1 cellular context compared by ENCODE assay signal in genomic region chr1:20361401-20361800, GRCh38.
TF ChIP-seq lines count a peak whose summit lies in the region.

No MANE protein-coding gene starts in this region.

TF ChIP-seq in H1, 55 proteins besides CTCF, POLR2A, EP300 and RAD21 (continued from another document):
- TF ChIP-seq, protein P1, sequence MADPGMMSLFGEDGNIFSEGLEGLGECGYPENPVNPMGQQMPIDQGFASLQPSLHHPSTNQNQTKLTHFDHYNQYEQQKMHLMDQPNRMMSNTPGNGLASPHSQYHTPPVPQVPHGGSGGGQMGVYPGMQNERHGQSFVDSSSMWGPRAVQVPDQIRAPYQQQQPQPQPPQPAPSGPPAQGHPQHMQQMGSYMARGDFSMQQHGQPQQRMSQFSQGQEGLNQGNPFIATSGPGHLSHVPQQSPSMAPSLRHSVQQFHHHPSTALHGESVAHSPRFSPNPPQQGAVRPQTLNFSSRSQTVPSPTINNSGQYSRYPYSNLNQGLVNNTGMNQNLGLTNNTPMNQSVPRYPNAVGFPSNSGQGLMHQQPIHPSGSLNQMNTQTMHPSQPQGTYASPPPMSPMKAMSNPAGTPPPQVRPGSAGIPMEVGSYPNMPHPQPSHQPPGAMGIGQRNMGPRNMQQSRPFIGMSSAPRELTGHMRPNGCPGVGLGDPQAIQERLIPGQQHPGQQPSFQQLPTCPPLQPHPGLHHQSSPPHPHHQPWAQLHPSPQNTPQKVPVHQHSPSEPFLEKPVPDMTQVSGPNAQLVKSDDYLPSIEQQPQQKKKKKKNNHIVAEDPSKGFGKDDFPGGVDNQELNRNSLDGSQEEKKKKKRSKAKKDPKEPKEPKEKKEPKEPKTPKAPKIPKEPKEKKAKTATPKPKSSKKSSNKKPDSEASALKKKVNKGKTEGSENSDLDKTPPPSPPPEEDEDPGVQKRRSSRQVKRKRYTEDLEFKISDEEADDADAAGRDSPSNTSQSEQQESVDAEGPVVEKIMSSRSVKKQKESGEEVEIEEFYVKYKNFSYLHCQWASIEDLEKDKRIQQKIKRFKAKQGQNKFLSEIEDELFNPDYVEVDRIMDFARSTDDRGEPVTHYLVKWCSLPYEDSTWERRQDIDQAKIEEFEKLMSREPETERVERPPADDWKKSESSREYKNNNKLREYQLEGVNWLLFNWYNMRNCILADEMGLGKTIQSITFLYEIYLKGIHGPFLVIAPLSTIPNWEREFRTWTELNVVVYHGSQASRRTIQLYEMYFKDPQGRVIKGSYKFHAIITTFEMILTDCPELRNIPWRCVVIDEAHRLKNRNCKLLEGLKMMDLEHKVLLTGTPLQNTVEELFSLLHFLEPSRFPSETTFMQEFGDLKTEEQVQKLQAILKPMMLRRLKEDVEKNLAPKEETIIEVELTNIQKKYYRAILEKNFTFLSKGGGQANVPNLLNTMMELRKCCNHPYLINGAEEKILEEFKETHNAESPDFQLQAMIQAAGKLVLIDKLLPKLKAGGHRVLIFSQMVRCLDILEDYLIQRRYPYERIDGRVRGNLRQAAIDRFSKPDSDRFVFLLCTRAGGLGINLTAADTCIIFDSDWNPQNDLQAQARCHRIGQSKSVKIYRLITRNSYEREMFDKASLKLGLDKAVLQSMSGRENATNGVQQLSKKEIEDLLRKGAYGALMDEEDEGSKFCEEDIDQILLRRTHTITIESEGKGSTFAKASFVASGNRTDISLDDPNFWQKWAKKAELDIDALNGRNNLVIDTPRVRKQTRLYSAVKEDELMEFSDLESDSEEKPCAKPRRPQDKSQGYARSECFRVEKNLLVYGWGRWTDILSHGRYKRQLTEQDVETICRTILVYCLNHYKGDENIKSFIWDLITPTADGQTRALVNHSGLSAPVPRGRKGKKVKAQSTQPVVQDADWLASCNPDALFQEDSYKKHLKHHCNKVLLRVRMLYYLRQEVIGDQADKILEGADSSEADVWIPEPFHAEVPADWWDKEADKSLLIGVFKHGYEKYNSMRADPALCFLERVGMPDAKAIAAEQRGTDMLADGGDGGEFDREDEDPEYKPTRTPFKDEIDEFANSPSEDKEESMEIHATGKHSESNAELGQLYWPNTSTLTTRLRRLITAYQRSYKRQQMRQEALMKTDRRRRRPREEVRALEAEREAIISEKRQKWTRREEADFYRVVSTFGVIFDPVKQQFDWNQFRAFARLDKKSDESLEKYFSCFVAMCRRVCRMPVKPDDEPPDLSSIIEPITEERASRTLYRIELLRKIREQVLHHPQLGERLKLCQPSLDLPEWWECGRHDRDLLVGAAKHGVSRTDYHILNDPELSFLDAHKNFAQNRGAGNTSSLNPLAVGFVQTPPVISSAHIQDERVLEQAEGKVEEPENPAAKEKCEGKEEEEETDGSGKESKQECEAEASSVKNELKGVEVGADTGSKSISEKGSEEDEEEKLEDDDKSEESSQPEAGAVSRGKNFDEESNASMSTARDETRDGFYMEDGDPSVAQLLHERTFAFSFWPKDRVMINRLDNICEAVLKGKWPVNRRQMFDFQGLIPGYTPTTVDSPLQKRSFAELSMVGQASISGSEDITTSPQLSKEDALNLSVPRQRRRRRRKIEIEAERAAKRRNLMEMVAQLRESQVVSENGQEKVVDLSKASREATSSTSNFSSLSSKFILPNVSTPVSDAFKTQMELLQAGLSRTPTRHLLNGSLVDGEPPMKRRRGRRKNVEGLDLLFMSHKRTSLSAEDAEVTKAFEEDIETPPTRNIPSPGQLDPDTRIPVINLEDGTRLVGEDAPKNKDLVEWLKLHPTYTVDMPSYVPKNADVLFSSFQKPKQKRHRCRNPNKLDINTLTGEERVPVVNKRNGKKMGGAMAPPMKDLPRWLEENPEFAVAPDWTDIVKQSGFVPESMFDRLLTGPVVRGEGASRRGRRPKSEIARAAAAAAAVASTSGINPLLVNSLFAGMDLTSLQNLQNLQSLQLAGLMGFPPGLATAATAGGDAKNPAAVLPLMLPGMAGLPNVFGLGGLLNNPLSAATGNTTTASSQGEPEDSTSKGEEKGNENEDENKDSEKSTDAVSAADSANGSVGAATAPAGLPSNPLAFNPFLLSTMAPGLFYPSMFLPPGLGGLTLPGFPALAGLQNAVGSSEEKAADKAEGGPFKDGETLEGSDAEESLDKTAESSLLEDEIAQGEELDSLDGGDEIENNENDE (IDR thresholded peaks at IDR 0.05; ENCODE audit: insufficient replicate concordance, low read length): no peak
- TF ChIP-seq TAF7 (optimal IDR thresholded peaks at IDR 0.05; ENCODE audit: borderline replicate concordance, low read depth, low read length) (no peak), SIRT6 (IDR thresholded peaks at IDR 0.05; ENCODE audit: low read length) (no peak), CBX5 (IDR thresholded peaks at IDR 0.05; ENCODE audit: low read depth, low read length) (no peak), RFX5 (IDR thresholded peaks at IDR 0.05; ENCODE audit: borderline replicate concordance, low read depth, low read length) (no peak), NRF1 (IDR thresholded peaks at IDR 0.05; ENCODE audit: low read depth, low read length) (no peak), BCL11A (IDR thresholded peaks at IDR 0.05; ENCODE audit: low read depth in 2 of 2, low read length in 2 of 2) (no peak), KDM4A (IDR thresholded peaks at IDR 0.05; ENCODE audit: low read depth, low read length, severe bottlenecking) (no peak), EGR1 (IDR thresholded peaks at IDR 0.05; ENCODE audit: borderline replicate concordance, low read depth, low read length) (no peak), JUND (IDR thresholded peaks at IDR 0.05; ENCODE audit: low read length) (no peak), KDM1A (IDR thresholded peaks at IDR 0.05; ENCODE audit: borderline replicate concordance, low read length) (no peak)
